6 cellular contexts compared by ENCODE assay signal in genomic region chr12:58548801-58549200, GRCh38.
"Had no signal": no experiment of that assay in that cellular context is flagged by ENCODE, and none has a peak within 500 bp of the region (broad histone marks: within the 10 kb centered on the region; RNA-seq: fewer than 3 reads in every experiment).

No MANE protein-coding gene starts in this region.

- ATAC-seq: HepG2, K562 had no signal

- DNase-seq: KBM-7, KG1 had no signal

- H3K27ac ChIP-seq: HL-60, KMS-11 had no signal

- H3K4me2 ChIP-seq: KMS-11 had no signal

- H3K4me3 ChIP-seq: K562 had no signal

- H3K9ac ChIP-seq: KMS-11 had no signal
